ENCODE assay signal across 1 cellular context in genomic region chr3:44045476-44046275, GRCh38.
A peak's percentile ranks its signal among the peaks of the same experiment; 100 is the strongest.
TF ChIP-seq lines count a peak whose summit lies in the region.

No MANE protein-coding gene starts in this region.

TF ChIP-seq in HEK293, 187 proteins besides CTCF, POLR2A, EP300 and RAD21 (continued from another document):
- peak; percentile 87 for TF ChIP-seq PRDM10 (tag by site-specific recombination; IDR thresholded peaks at IDR 0.05)
- peak; percentile 71 for TF ChIP-seq GLIS1 (tag by site-specific recombination; IDR thresholded peaks at IDR 0.05)
- TF ChIP-seq ZBTB20 (tag by site-specific recombination; IDR thresholded peaks at IDR 0.05): no peak
TF ChIP-seq in HEK293: peak in this region for 3.
